Comparison of ENCODE assay signal across 11 cellular contexts in genomic region chr12:117192057-117192456, GRCh38. TPM values are rescaled to one million over a fixed set of nuclear protein-coding genes. Genes with fewer than 3 reads are reported as not detected.
DNase-seq lines count a peak whose midpoint lies in the region; ATAC-seq and TF ChIP-seq lines count a peak whose summit lies in the region.
"Had no signal": no experiment of that assay in that cellular context is flagged by ENCODE, and none has a peak within 500 bp of the region (broad histone marks: within the 10 kb centered on the region; RNA-seq: fewer than 3 reads in every experiment).

No MANE protein-coding gene starts in this region.

- TF ChIP-seq CTCF in mesothelial cell of epicardium (IDR thresholded peaks at IDR 0.05; ENCODE audit: unreplicated experiment) = no peak

- peaks cover 20% of the 10 kb centered on the region for H3K36me3 Mint-ChIP-seq in activated T-helper 2 cell treated with anti-CD3 and anti-CD28 coated beads, Interferon-gamma antibody, Interleukin-2, Interleukin-4, amounts not matched to agents 10 μg/mL and 5 μg/mL and 100 μg/mL, durations not matched to agents 14 hours and 24 hours and 36 hours (ENCODE audit: low read depth)
- peaks cover 4% of the 10 kb centered on the region for H3K36me3 Mint-ChIP-seq in mesothelial cell of epicardium

- peaks cover 5% of the 10 kb centered on the region for H3K9me3 Mint-ChIP-seq in activated T-helper 2 cell treated with anti-CD3 and anti-CD28 coated beads, Interferon-gamma antibody, Interleukin-2, Interleukin-4, amounts not matched to agents 10 μg/mL and 5 μg/mL and 100 μg/mL, durations not matched to agents 14 hours and 24 hours and 36 hours
- no peaks in the 10 kb centered on the region for H3K9me3 Mint-ChIP-seq in mesothelial cell of epicardium
- H3K9me3 Mint-ChIP-seq: activated T-cell treated with anti-CD3 and anti-CD28 coated beads, Interleukin-2, amount 50 U/mL, for 24 hours had no signal

- H3K27ac Mint-ChIP-seq in activated T-helper 2 cell treated with anti-CD3 and anti-CD28 coated beads, Interferon-gamma antibody, Interleukin-2, Interleukin-4, amounts not matched to agents 10 μg/mL and 5 μg/mL and 100 μg/mL, durations not matched to agents 14 hours and 24 hours and 36 hours = no peak overlapping the region
- no peak overlapping the region for H3K27ac Mint-ChIP-seq in mesothelial cell of epicardium
- H3K27ac Mint-ChIP-seq: activated T-cell treated with anti-CD3 and anti-CD28 coated beads, Interleukin-2, amount 50 U/mL, for 24 hours had no signal

- intact Hi-C loops in activated T-helper 2 cell treated with anti-CD3 and anti-CD28 coated beads, Interferon-gamma antibody, Interleukin-2, Interleukin-4, amounts not matched to agents 10 μg/mL and 5 μg/mL and 100 μg/mL, durations not matched to agents 14 hours and 24 hours and 36 hours (cut with micrococcal nuclease) = no loop called here

- no peak for ATAC-seq in HG03159 (IDR thresholded peaks at IDR 0.05; ENCODE audit: unreplicated experiment)

- DNase-seq in DMS53 (lab: John Stamatoyannopoulos, UW) (peak; percentile 49), DMS53 treated with DMSO at 0.1 percent for 48 hours (lab: John Stamatoyannopoulos, UW; ENCODE audit: unreplicated experiment) (no peak), ELF-1 (ENCODE audit: low read depth, low spot score) (peak; percentile 45), mesothelial cell of epicardium (ENCODE audit: low spot score in 2 of 2, unreplicated experiment in 2 of 2) (peak in 1 of 2 experiments; percentile 34), cerebellar cortex (ENCODE audit: low spot score) (no peak), MV-4-11 (lab: John Stamatoyannopoulos, UW) (no peak)
- DNase-seq in activated T-helper 2 cell treated with anti-CD3 and anti-CD28 coated beads, Interferon-gamma antibody, Interleukin-2, Interleukin-4, amounts not matched to agents 10 μg/mL and 5 μg/mL and 100 μg/mL, durations not matched to agents 14 hours and 24 hours and 36 hours (ENCODE audit: low spot score) = no peak
- DNase-seq: activated T-cell treated with anti-CD3 and anti-CD28 coated beads, Interleukin-2, amount 50 U/mL, for 24 hours; DMS153; NCI-H187 treated with DMSO at 0.1 percent for 48 hours had no signal

- peaks cover 8% of the 10 kb centered on the region for H3K27me3 Mint-ChIP-seq in activated T-helper 2 cell treated with anti-CD3 and anti-CD28 coated beads, Interferon-gamma antibody, Interleukin-2, Interleukin-4, amounts not matched to agents 10 μg/mL and 5 μg/mL and 100 μg/mL, durations not matched to agents 14 hours and 24 hours and 36 hours (ENCODE audit: low read depth)
- peaks cover 3% of the 10 kb centered on the region for H3K27me3 Mint-ChIP-seq in mesothelial cell of epicardium (ENCODE audit: low read depth)
- H3K27me3 Mint-ChIP-seq: activated T-cell treated with anti-CD3 and anti-CD28 coated beads, Interleukin-2, amount 50 U/mL, for 24 hours had no signal

- H3K4me3 Mint-ChIP-seq in activated T-helper 2 cell treated with anti-CD3 and anti-CD28 coated beads, Interferon-gamma antibody, Interleukin-2, Interleukin-4, amounts not matched to agents 10 μg/mL and 5 μg/mL and 100 μg/mL, durations not matched to agents 14 hours and 24 hours and 36 hours (ENCODE audit: low read depth) = peak overlapping the region; percentile 9
- peak overlapping the region; percentile 5 for H3K4me3 Mint-ChIP-seq in mesothelial cell of epicardium
- H3K4me3 Mint-ChIP-seq: activated T-cell treated with anti-CD3 and anti-CD28 coated beads, Interleukin-2, amount 50 U/mL, for 24 hours had no signal

- peaks cover 16% of the 10 kb centered on the region for H3K4me1 Mint-ChIP-seq in activated T-helper 2 cell treated with anti-CD3 and anti-CD28 coated beads, Interferon-gamma antibody, Interleukin-2, Interleukin-4, amounts not matched to agents 10 μg/mL and 5 μg/mL and 100 μg/mL, durations not matched to agents 14 hours and 24 hours and 36 hours (ENCODE audit: low read depth)
- peaks cover 22% of the 10 kb centered on the region for H3K4me1 Mint-ChIP-seq in mesothelial cell of epicardium

RNA-seq across cellular contexts. Expression of gene FBXO21, which starts 1.8 kb away (rescaled TPM):
- total RNA-seq in activated T-helper 2 cell treated with anti-CD3 and anti-CD28 coated beads, Interferon-gamma antibody, Interleukin-2, Interleukin-4, amounts not matched to agents 10 μg/mL and 5 μg/mL and 100 μg/mL, durations not matched to agents 14 hours and 24 hours and 36 hours = 24.3 and 27.3 TPM in 2 replicates
- 57.5 to 65.3 TPM (median 60.5 TPM) in 3 replicates for total RNA-seq in mesothelial cell of epicardium

Comparison
In these comparisons a context has a peak if more than half of its experiments do, and no peak if none do; other contexts are left out.
1. DNase-seq: peak in DMS53 (single experiment) and ELF-1 (single experiment); none in DMS53 treated with DMSO at 0.1 percent for 48 hours (single experiment), activated T-helper 2 cell treated with anti-CD3 and anti-CD28 coated beads, Interferon-gamma antibody, Interleukin-2, Interleukin-4, amounts not matched to agents 10 μg/mL and 5 μg/mL and 100 μg/mL, durations not matched to agents 14 hours and 24 hours and 36 hours (single experiment), cerebellar cortex (single experiment) and MV-4-11 (single experiment).